In the genomic region with DNA sequence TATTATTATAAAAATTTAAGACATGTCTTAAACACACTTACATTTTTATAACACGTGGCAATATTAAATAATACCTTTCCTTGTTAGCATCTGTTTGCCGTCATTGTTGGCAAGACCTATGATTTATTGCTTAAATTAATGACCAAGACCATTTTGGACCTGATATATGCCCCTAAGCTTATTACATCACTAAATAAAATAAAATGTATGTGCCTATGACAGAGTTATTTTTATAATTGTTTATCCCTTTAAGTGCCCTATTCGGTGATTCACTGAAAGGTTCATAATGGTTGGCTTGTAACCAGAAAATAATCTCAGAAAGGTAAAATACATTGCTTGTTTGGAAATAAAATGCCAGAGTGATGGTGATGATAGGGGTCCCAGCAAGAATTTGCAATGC, we compare ENCODE assay signal across 12 cellular contexts. TPM values are rescaled to one million over a fixed set of nuclear protein-coding genes. Genes with fewer than 3 reads are reported as not detected.
DNase-seq lines count a peak whose midpoint lies in the region; ATAC-seq lines count a peak whose summit lies in the region.
"Had no signal": no experiment of that assay in that cellular context is flagged by ENCODE, and none has a peak within 500 bp of the region (broad histone marks: within the 10 kb centered on the region; RNA-seq: fewer than 3 reads in every experiment).

No MANE protein-coding gene starts in this region.

- no peak for ATAC-seq in HG02610 (IDR thresholded peaks at IDR 0.05; ENCODE audit: unreplicated experiment)
- ATAC-seq: K562 had no signal

- no peak overlapping the region for H3K4me3 ChIP-seq in GM23248
- H3K4me3 ChIP-seq: K562 had no signal

- H3K4me2 ChIP-seq in GM23248 (ENCODE audit: unreplicated experiment), result no peak overlapping the region

- H3K9me3 ChIP-seq in GM23248 (ENCODE audit: low read depth), result no peaks in the 10 kb centered on the region

- H3K27me3 ChIP-seq in GM23248 (replicated peaks; ENCODE audit: insufficient read depth), result no peaks in the 10 kb centered on the region

- WGBS in GM23248 (ENCODE audit: low coverage in 1 of 2, low lambda C conversion rate in 2 of 2, missing lambda C conversion rate in 2 of 2), 2 experiments, result 78 to 79% methylated on average over 3 of the region's 3 CpGs

- peaks cover 35% of the 10 kb centered on the region for H3K4me1 ChIP-seq in GM23248 (ENCODE audit: insufficient read depth)

- H3K27ac ChIP-seq in GM23248, result no peak overlapping the region

- peak; percentile 44 for DNase-seq in ELR (ENCODE audit: low read depth)
- peak; percentile 24 for DNase-seq in HCEC 1CT
- DNase-seq in NCI-H69 (lab: John Stamatoyannopoulos, UW), result peak; percentile 81
- DNase-seq in cerebellar cortex (ENCODE audit: low spot score), result peak; percentile 12
- no peak for DNase-seq in GM23248
- no peak for DNase-seq in kidney glomerular epithelial cell (lab: John Stamatoyannopoulos, UW)
- DNase-seq: CD4-positive, alpha-beta memory T cell; DMS79; EL; GF-D8 had no signal

- no peaks in the 10 kb centered on the region for H3K9me2 ChIP-seq in GM23248 (ENCODE audit: insufficient read depth)

- no peak overlapping the region for H3K9ac ChIP-seq in GM23248

- in situ Hi-C loops in GM23248 (cut with MboI), result no loop called here

- no peak overlapping the region for H2AFZ ChIP-seq in GM23248

- no peaks in the 10 kb centered on the region for H4K20me1 ChIP-seq in GM23248 (ENCODE audit: insufficient read depth)

- no peaks in the 10 kb centered on the region for H3K36me3 ChIP-seq in GM23248 (ENCODE audit: low read depth)

- peaks cover 28% of the 10 kb centered on the region for H3F3A ChIP-seq in GM23248 (ENCODE audit: insufficient read depth)

- peaks cover 86% of the 10 kb centered on the region for H3K79me2 ChIP-seq in GM23248 (ENCODE audit: insufficient read depth)

RNA-seq across cellular contexts. Expression of a gene that starts 17.5 kb away (rescaled TPM):
- 15.8 and 24.0 TPM in 2 replicates for total RNA-seq in GM23248 (2014; rRNA removed; shearing (Covaris generic))
- 13.6 and 15.7 TPM in 2 replicates for polyA plus RNA-seq in GM23248 (2016; fragmentation: Nextera tagmentation; extraction: Ambion mirVana)

Comparison
In these comparisons a context has a peak if more than half of its experiments do, and no peak if none do; other contexts are left out.
1. DNase-seq: peak in ELR (single experiment), HCEC 1CT (single experiment), NCI-H69 (single experiment) and cerebellar cortex (single experiment); none in GM23248 (single experiment) and kidney glomerular epithelial cell (single experiment).